1 cellular context compared by ENCODE assay signal in genomic region chr16:69481901-69482341, GRCh38.
TF ChIP-seq lines count a peak whose summit lies in the region.

No MANE protein-coding gene starts in this region.

TF ChIP-seq in HepG2, 621 proteins besides CTCF, POLR2A, EP300 and RAD21 (continued from another document and continues in another):
- TF ChIP-seq HMGXB3 (CRISPR knock-in tag; IDR thresholded peaks at IDR 0.05; ENCODE audit: borderline replicate concordance) (no peak), ZNF687 (CRISPR knock-in tag; IDR thresholded peaks at IDR 0.05) (peak; percentile 54), POLR2G (IDR thresholded peaks at IDR 0.05; ENCODE audit: low read depth, low read length) (no peak), ZNF280B (CRISPR knock-in tag; IDR thresholded peaks at IDR 0.05; ENCODE audit: borderline replicate concordance) (no peak), TIGD3 (CRISPR knock-in tag; IDR thresholded peaks at IDR 0.05; ENCODE audit: borderline replicate concordance) (no peak), SKIL (CRISPR knock-in tag; IDR thresholded peaks at IDR 0.05; ENCODE audit: borderline replicate concordance) (no peak), HNF4G (IDR thresholded peaks at IDR 0.05; ENCODE audit: borderline replicate concordance, low read depth, low read length) (no peak), HNF4G (CRISPR knock-in tag; IDR thresholded peaks at IDR 0.05; ENCODE audit: borderline replicate concordance, low read depth) (no peak), TAF1 (CRISPR knock-in tag; IDR thresholded peaks at IDR 0.05) (0 out of 2 replicates have a peak, but pooled peaks have one; percentile 25), CENPT (CRISPR knock-in tag; IDR thresholded peaks at IDR 0.05; ENCODE audit: low read depth) (no peak), UBTF (CRISPR knock-in tag; IDR thresholded peaks at IDR 0.05) (0 out of 2 replicates have a peak, but pooled peaks have one; percentile 15), ZNF766 (CRISPR knock-in tag; IDR thresholded peaks at IDR 0.05; ENCODE audit: borderline replicate concordance) (no peak), ZNF280D (CRISPR knock-in tag; IDR thresholded peaks at IDR 0.05) (no peak), FOXA1 (IDR thresholded peaks at IDR 0.05) (no peak), FOXA1 (CRISPR knock-in tag; IDR thresholded peaks at IDR 0.05) (no peak)
- TF ChIP-seq, protein P1, sequence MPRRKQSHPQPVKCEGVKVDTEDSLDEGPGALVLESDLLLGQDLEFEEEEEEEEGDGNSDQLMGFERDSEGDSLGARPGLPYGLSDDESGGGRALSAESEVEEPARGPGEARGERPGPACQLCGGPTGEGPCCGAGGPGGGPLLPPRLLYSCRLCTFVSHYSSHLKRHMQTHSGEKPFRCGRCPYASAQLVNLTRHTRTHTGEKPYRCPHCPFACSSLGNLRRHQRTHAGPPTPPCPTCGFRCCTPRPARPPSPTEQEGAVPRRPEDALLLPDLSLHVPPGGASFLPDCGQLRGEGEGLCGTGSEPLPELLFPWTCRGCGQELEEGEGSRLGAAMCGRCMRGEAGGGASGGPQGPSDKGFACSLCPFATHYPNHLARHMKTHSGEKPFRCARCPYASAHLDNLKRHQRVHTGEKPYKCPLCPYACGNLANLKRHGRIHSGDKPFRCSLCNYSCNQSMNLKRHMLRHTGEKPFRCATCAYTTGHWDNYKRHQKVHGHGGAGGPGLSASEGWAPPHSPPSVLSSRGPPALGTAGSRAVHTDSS (CRISPR knock-in tag; conservative IDR thresholded peaks at IDR 0.05) = no peak
- TF ChIP-seq, protein P2, sequence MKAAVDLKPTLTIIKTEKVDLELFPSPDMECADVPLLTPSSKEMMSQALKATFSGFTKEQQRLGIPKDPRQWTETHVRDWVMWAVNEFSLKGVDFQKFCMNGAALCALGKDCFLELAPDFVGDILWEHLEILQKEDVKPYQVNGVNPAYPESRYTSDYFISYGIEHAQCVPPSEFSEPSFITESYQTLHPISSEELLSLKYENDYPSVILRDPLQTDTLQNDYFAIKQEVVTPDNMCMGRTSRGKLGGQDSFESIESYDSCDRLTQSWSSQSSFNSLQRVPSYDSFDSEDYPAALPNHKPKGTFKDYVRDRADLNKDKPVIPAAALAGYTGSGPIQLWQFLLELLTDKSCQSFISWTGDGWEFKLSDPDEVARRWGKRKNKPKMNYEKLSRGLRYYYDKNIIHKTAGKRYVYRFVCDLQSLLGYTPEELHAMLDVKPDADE (CRISPR knock-in tag; IDR thresholded peaks at IDR 0.05) = no peak
- TF ChIP-seq, protein P3, sequence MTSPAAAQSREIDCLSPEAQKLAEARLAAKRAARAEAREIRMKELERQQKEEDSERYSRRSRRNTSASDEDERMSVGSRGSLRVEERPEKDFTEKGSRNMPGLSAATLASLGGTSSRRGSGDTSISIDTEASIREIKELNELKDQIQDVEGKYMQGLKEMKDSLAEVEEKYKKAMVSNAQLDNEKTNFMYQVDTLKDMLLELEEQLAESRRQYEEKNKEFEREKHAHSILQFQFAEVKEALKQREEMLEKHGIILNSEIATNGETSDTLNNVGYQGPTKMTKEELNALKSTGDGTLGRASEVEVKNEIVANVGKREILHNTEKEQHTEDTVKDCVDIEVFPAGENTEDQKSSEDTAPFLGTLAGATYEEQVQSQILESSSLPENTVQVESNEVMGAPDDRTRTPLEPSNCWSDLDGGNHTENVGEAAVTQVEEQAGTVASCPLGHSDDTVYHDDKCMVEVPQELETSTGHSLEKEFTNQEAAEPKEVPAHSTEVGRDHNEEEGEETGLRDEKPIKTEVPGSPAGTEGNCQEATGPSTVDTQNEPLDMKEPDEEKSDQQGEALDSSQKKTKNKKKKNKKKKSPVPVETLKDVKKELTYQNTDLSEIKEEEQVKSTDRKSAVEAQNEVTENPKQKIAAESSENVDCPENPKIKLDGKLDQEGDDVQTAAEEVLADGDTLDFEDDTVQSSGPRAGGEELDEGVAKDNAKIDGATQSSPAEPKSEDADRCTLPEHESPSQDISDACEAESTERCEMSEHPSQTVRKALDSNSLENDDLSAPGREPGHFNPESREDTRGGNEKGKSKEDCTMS (CRISPR knock-in tag; conservative IDR thresholded peaks at IDR 0.05) = no peak
- TF ChIP-seq, protein P4, sequence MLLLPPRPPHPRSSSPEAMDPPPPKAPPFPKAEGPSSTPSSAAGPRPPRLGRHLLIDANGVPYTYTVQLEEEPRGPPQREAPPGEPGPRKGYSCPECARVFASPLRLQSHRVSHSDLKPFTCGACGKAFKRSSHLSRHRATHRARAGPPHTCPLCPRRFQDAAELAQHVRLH (CRISPR knock-in tag; IDR thresholded peaks at IDR 0.05; ENCODE audit: borderline replicate concordance, low read depth) = no peak
